Comparison of ENCODE assay signal across 1 cellular context in genomic region chr6:80523029-80523428, GRCh38.
TF ChIP-seq lines count a peak whose summit lies in the region.

No MANE protein-coding gene starts in this region.

TF ChIP-seq in SK-N-SH treated with all-trans-retinoic acid at 6 μM for 48 hours, 23 proteins besides CTCF, POLR2A, EP300 and RAD21 (continued from another document):
- TF ChIP-seq RARB (CRISPR knock-in tag; IDR thresholded peaks at IDR 0.05) = 0 out of 2 replicates have a peak, but pooled peaks have one; percentile 43
